ENCODE assay signal across 18 cellular contexts in genomic region chr1:4001461-4001860, GRCh38.
DNase-seq lines count a peak whose midpoint lies in the region; FAIRE-seq and TF ChIP-seq lines count a peak whose summit lies in the region.
"Had no signal": no experiment of that assay in that cellular context is flagged by ENCODE, and none has a peak within 500 bp of the region (broad histone marks: within the 10 kb centered on the region; RNA-seq: fewer than 3 reads in every experiment).

No MANE protein-coding gene starts in this region.

- intact Hi-C loops in posterior vena cava (cut with DNase I): no loop called here

- no peaks in the 10 kb centered on the region for H3K36me3 Mint-ChIP-seq in chondrocyte (ENCODE audit: low read depth)
- H3K36me3 Mint-ChIP-seq: CD4-positive, CD25-positive, alpha-beta regulatory T cell had no signal

- H3K27me3 Mint-ChIP-seq in chondrocyte (ENCODE audit: low read depth): no peaks in the 10 kb centered on the region

- FAIRE-seq in D721Med (lab: Jason Lieb, UNC): no peak
- FAIRE-seq: GM12878, GM18507 had no signal

- no peak overlapping the region for H3K27ac Mint-ChIP-seq in chondrocyte (ENCODE audit: unreplicated experiment)
- H3K27ac Mint-ChIP-seq: CD4-positive, CD25-positive, alpha-beta regulatory T cell; HFFc6 had no signal

- POLR2A ChIA-PET in RWPE1 (lab: Yijun Ruan, JAX; ENCODE audit: low non-redundant PET): no interaction called here

- no peak overlapping the region for H3K4me3 Mint-ChIP-seq in chondrocyte (ENCODE audit: unreplicated experiment)
- H3K4me3 Mint-ChIP-seq: CD4-positive, CD25-positive, alpha-beta regulatory T cell; HFFc6 had no signal

- CTCF ChIA-PET in RWPE1 (lab: Yijun Ruan, JAX): no interaction called here

- H3K4me1 Mint-ChIP-seq in chondrocyte (ENCODE audit: low read depth): no peaks in the 10 kb centered on the region
- H3K4me1 Mint-ChIP-seq: CD4-positive, CD25-positive, alpha-beta regulatory T cell had no signal

- TF ChIP-seq CTCF in chondrocyte (IDR thresholded peaks at IDR 0.05) (no peak), RWPE1 (conservative IDR thresholded peaks at IDR 0.05; ENCODE audit: low read depth) (no peak), D721Med (IDR thresholded peaks at IDR 0.05; ENCODE audit: insufficient read depth, missing control alignments) (no peak)

- DNase-seq in activated CD4-positive, CD25-positive, alpha-beta regulatory T cell treated with anti-CD3 and anti-CD28 coated beads, Interleukin-2, amount 50 U/mL, for 72 hours: peak; percentile 14
- DNase-seq in activated CD4-positive, CD25-positive, alpha-beta regulatory T cell (lab: John Stamatoyannopoulos, UW): no peak
- DNase-seq in chondrocyte (ENCODE audit: low spot score) (peak; percentile 73), posterior vena cava (ENCODE audit: low spot score) (peak; percentile 61), AML-193 (lab: John Stamatoyannopoulos, UW) (no peak), RWPE1 (ENCODE audit: low spot score) (no peak), D721Med (ENCODE audit: insufficient read length, low spot score) (no peak)
- DNase-seq: Calu3; CD4-positive, CD25-positive, alpha-beta regulatory T cell; DMS79; GOT3; HCEC 1CT; HFFc6 had no signal

- H3K9me3 Mint-ChIP-seq in chondrocyte (ENCODE audit: low read depth): peaks cover 3% of the 10 kb centered on the region

- H3K27ac ChIP-seq in RWPE1: no peak overlapping the region
- H3K27ac ChIP-seq: 22Rv1, BLaER1, HL-60 had no signal

Comparison
In these comparisons a context has a peak if more than half of its experiments do, and no peak if none do; other contexts are left out.
1. DNase-seq: peak in activated CD4-positive, CD25-positive, alpha-beta regulatory T cell treated with anti-CD3 and anti-CD28 coated beads, Interleukin-2, amount 50 U/mL, for 72 hours (single experiment), chondrocyte (single experiment) and posterior vena cava (single experiment); none in activated CD4-positive, CD25-positive, alpha-beta regulatory T cell (0 of 4), AML-193 (0 of 2), RWPE1 (single experiment) and D721Med (single experiment).